Comparison of ENCODE assay signal across 12 cellular contexts in the genomic region with DNA sequence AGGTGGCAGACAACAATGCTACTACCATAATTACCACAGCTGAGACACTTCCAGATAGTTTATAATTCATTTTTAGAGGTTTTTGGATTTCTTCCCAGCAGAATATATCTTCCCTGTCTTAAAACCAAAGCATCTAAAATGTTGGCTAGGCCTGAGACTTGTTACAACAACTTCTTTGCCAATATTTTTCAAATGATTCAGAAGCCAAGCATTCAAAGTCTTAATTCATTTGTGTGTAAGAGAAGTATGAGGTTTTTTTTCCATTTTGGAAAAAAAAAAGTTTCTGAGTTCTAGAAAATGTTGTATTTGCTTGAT. TPM values are rescaled to one million over a fixed set of nuclear protein-coding genes. Genes with fewer than 3 reads are reported as not detected.
DNase-seq lines count a peak whose midpoint lies in the region; ATAC-seq, FAIRE-seq and TF ChIP-seq lines count a peak whose summit lies in the region.
"Had no signal": no experiment of that assay in that cellular context is flagged by ENCODE, and none has a peak within 500 bp of the region (broad histone marks: within the 10 kb centered on the region; RNA-seq: fewer than 3 reads in every experiment).

No MANE protein-coding gene starts in this region.

- H3K4me1 ChIP-seq in pancreas (no peaks in the 10 kb centered on the region), neural progenitor cell (peaks cover 18% of the 10 kb centered on the region)
- H3K4me1 ChIP-seq: BE2C, colonic mucosa had no signal

- intact Hi-C loops in pancreas (cut with DNase I): no loop called here

- H3K27me3 Mint-ChIP-seq in endothelial cell (ENCODE audit: unreplicated experiment): no peaks in the 10 kb centered on the region
- H3K27me3 Mint-ChIP-seq in neural progenitor cell (ENCODE audit: insufficient read depth, low read depth): peaks cover 6% of the 10 kb centered on the region

- H3K4me1 Mint-ChIP-seq in endothelial cell (ENCODE audit: unreplicated experiment) (no peaks in the 10 kb centered on the region), neural progenitor cell (peaks cover 41% of the 10 kb centered on the region)

- no peak overlapping the region for H3K4me2 ChIP-seq in neural progenitor cell

- no peak overlapping the region for H3K27ac Mint-ChIP-seq in endothelial cell (ENCODE audit: unreplicated experiment)
- H3K27ac Mint-ChIP-seq in neural progenitor cell: no peak overlapping the region

- no peaks in the 10 kb centered on the region for H3K9me3 ChIP-seq in pancreas
- H3K9me3 ChIP-seq in neural progenitor cell (ENCODE audit: low read depth): no peaks in the 10 kb centered on the region
- H3K9me3 ChIP-seq: BE2C, colonic mucosa, neutrophil had no signal

- H3K9me3 Mint-ChIP-seq in endothelial cell (ENCODE audit: unreplicated experiment) (no peaks in the 10 kb centered on the region), neural progenitor cell (peaks cover 10% of the 10 kb centered on the region)

- no peak overlapping the region for H3K27ac ChIP-seq in RWPE1
- H3K27ac ChIP-seq in pancreas: peak overlapping the region in 1 of 4 donors; percentile 5
- no peak overlapping the region for H3K27ac ChIP-seq in neural progenitor cell
- H3K27ac ChIP-seq: colonic mucosa, neutrophil had no signal

- H3K36me3 ChIP-seq in pancreas: no peaks in the 10 kb centered on the region
- no peaks in the 10 kb centered on the region for H3K36me3 ChIP-seq in neural progenitor cell
- H3K36me3 ChIP-seq: BE2C, colonic mucosa, neutrophil had no signal

- H2AFZ ChIP-seq in neural progenitor cell (replicated peaks): no peak overlapping the region

- no peaks in the 10 kb centered on the region for H3K27me3 ChIP-seq in pancreas
- H3K27me3 ChIP-seq in neural progenitor cell: no peaks in the 10 kb centered on the region
- H3K27me3 ChIP-seq: BE2C, colonic mucosa, neutrophil had no signal

- peak; percentile 73 for DNase-seq in AG08395 (ENCODE audit: low spot score)
- peak; percentile 23 for DNase-seq in RWPE1 (ENCODE audit: low spot score)
- DNase-seq in fibroblast of mammary gland (ENCODE audit: low read depth): peak; percentile 83
- no peak for DNase-seq in pancreas
- DNase-seq in endothelial cell (ENCODE audit: low spot score): no peak
- DNase-seq in neural progenitor cell (ENCODE audit: low spot score): no peak
- DNase-seq: BE2C, colonic mucosa, NCI-H446 treated with DMSO at 0.1 percent for 48 hours had no signal

- H3K9ac ChIP-seq in neural progenitor cell: no peak overlapping the region

- POLR2A ChIA-PET in RWPE1 (lab: Yijun Ruan, JAX; ENCODE audit: low non-redundant PET): no interaction called here

- H3K4me3 Mint-ChIP-seq in endothelial cell (ENCODE audit: unreplicated experiment): no peak overlapping the region
- H3K4me3 Mint-ChIP-seq in neural progenitor cell: no peak overlapping the region

- peaks cover 82% of the 10 kb centered on the region for H3K79me2 ChIP-seq in neural progenitor cell (ENCODE audit: low read depth)

- H3K36me3 Mint-ChIP-seq in endothelial cell (ENCODE audit: low read depth, unreplicated experiment) (no peaks in the 10 kb centered on the region), neural progenitor cell (peaks cover 45% of the 10 kb centered on the region)

- peaks cover 37% of the 10 kb centered on the region for H4K20me1 ChIP-seq in neural progenitor cell (ENCODE audit: low read depth)

- peak; percentile 43 for FAIRE-seq in pancreas (lab: Jason Lieb, UNC)

- H3K4me3 ChIP-seq in fibroblast of mammary gland (ENCODE audit: control insufficient read depth, low read depth, low read length) (no peak overlapping the region), pancreas (no peak overlapping the region), neural progenitor cell (no peak overlapping the region)
- H3K4me3 ChIP-seq: colonic mucosa had no signal

- peaks cover 6% of the 10 kb centered on the region for H3F3A ChIP-seq in neural progenitor cell (ENCODE audit: low read depth)

- TF ChIP-seq CTCF in RWPE1 (conservative IDR thresholded peaks at IDR 0.05; ENCODE audit: low read depth) (no peak), fibroblast of mammary gland (conservative IDR thresholded peaks at IDR 0.05; ENCODE audit: control insufficient read depth, insufficient read depth, low read depth, low read length) (no peak), pancreas (IDR thresholded peaks at IDR 0.05) (no peak), endothelial cell (IDR thresholded peaks at IDR 0.05; ENCODE audit: unreplicated experiment) (no peak), neural progenitor cell (IDR thresholded peaks at IDR 0.05) (no peak)

- CTCF ChIA-PET in RWPE1 (lab: Yijun Ruan, JAX): no interaction called here

- peak in 2 of 4 donors; percentile 15 to 44 for ATAC-seq in pancreas
- ATAC-seq in HG03469 (IDR thresholded peaks at IDR 0.05; ENCODE audit: unreplicated experiment): no peak
- no peak for ATAC-seq in GM19035 (IDR thresholded peaks at IDR 0.05; ENCODE audit: unreplicated experiment)

RNA-seq across cellular contexts. Expression of a gene that starts 32.9 kb away (rescaled TPM):
- total RNA-seq in pancreas (1 to 10 TPM in 3 of 6 donors, under 1 TPM in 3; 0.39 to 3.1 (median 1.0) TPM), endothelial cell (ENCODE audit: unreplicated experiment) (8.7 TPM), neural progenitor cell (ENCODE audit: low replicate concordance) (80.3 and 95.4 TPM in 2 replicates)
- 1 to 10 TPM in 1 of 2 donors, under 1 TPM in 1; 0.49 to 2.4 TPM for polyA plus RNA-seq in pancreas

Comparison
In these comparisons a context has a peak if more than half of its experiments do, and no peak if none do; other contexts are left out.
1. DNase-seq: peak in AG08395 (single experiment), RWPE1 (single experiment) and fibroblast of mammary gland (single experiment); none in pancreas (0 of 6), endothelial cell (single experiment) and neural progenitor cell (single experiment).